Comparison of ENCODE assay signal across 1 cellular context in the genomic region with DNA sequence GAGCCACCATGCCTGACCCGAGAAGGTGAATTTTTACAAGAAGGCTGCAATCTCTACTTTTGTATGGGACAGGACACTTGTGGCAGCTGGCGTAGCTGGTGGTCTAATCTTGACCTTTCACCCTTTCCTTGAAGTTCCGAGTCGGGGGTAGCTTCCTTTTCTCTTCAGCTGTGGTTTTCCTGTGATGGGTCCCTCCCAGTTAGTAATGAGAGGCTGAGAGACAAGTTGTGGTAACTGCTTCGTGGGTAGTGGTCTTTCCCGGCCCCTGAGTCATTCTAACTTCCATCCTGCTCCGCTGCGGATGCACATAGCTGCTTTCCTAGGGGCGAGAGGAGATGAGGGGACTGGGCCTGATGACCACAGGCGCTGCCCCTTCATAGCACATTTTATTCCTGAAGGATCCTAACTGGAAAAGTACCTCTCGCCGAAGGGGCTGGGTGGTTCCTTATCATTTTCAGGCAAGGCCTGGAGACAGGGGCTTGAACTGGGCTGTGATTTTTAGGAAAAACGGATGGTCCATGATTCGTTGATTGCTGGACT.
TF ChIP-seq lines count a peak whose summit lies in the region.

No MANE protein-coding gene starts in this region.

TF ChIP-seq in IMR-90, 13 proteins besides CTCF, POLR2A, EP300 and RAD21 (continued from another document):
- no peak for TF ChIP-seq USF2 (IDR thresholded peaks at IDR 0.05; ENCODE audit: low read depth, low read length)
- TF ChIP-seq CEBPB (IDR thresholded peaks at IDR 0.05; ENCODE audit: low read depth, low read length): no peak
- TF ChIP-seq RFX5 (IDR thresholded peaks at IDR 0.05; ENCODE audit: low read depth, low read length): no peak
- no peak for TF ChIP-seq SMC3 (IDR thresholded peaks at IDR 0.05; ENCODE audit: low read depth, low read length)
- no peak for TF ChIP-seq MAZ (IDR thresholded peaks at IDR 0.05; ENCODE audit: borderline replicate concordance, low read depth, low read length)
- TF ChIP-seq MXI1 (IDR thresholded peaks at IDR 0.05; ENCODE audit: borderline replicate concordance, low read depth, low read length): no peak
- TF ChIP-seq FOS (IDR thresholded peaks at IDR 0.05; ENCODE audit: low read depth, low read length): no peak
- no peak for TF ChIP-seq RCOR1 (IDR thresholded peaks at IDR 0.05; ENCODE audit: insufficient replicate concordance, low read length)
- TF ChIP-seq CHD1 (IDR thresholded peaks at IDR 0.05; ENCODE audit: low read depth, low read length): no peak
- no peak for TF ChIP-seq BHLHE40 (IDR thresholded peaks at IDR 0.05; ENCODE audit: low read depth, low read length)
- TF ChIP-seq NFE2L2 (IDR thresholded peaks at IDR 0.05; ENCODE audit: low read depth, low read length): no peak
